Comparison of ENCODE assay signal across 12 cellular contexts in the genomic region with DNA sequence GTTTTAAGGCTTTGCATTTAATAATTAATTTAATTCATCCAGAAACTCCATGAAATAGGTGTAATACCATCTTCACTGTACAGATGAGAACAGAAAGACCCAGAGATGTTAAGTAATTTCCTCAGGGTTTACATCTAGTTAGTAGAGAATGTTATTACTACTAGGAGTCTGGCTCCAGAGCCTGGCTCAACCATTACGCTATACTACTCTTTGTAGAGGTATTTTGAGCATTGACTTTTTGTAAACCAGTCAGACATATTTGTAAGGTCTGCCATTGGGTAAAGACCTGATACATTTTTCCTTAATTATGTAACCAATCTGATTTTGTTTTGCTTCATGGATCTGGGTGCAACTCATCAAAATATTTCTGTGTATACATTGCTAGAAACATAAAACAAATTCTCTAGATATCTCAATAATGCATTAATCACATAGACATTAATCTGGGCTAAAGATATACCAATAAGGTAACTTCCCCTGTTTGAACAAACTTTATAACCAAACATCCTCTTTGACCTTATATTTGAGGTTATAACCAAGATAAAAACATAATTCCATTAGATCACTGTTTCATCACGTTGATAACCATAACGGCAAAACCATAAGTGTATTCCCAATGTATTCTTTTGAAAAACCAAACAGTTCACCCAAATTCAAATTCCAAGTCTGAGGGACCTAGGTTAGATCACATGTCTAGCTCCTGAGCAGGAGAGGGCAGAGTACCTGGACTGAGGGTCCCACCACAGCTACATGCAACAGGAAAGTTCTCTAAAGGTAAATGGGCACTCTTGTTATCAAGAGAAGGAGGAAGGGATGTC.
A peak's percentile ranks its signal among the peaks of the same experiment; 100 is the strongest.
DNase-seq lines count a peak whose midpoint lies in the region; ATAC-seq and TF ChIP-seq lines count a peak whose summit lies in the region.
"Had no signal": no experiment of that assay in that cellular context is flagged by ENCODE, and none has a peak within 500 bp of the region (broad histone marks: within the 10 kb centered on the region; RNA-seq: fewer than 3 reads in every experiment).

No MANE protein-coding gene starts in this region.

- H3K27me3 Mint-ChIP-seq in activated T-cell treated with anti-CD3 and anti-CD28 coated beads, Interleukin-2, amount 50 U/mL, for 72 hours (ENCODE audit: low read depth): peaks cover 50% of the 10 kb centered on the region
- H3K27me3 Mint-ChIP-seq in nephron progenitor cell (ENCODE audit: low read depth, poor library complexity): no peaks in the 10 kb centered on the region

- peaks cover 22% of the 10 kb centered on the region; the same call in 1 of the 2 replicates for H3K36me3 ChIP-seq in GM23248 (ENCODE audit: low read depth)

- peaks cover 2% of the 10 kb centered on the region; the same call in 1 of the 2 replicates for H3K79me2 ChIP-seq in GM23248 (ENCODE audit: insufficient read depth)

- no peaks in the 10 kb centered on the region for H3K27me3 ChIP-seq in GM23248 (replicated peaks; ENCODE audit: insufficient read depth)

- no peak for DNase-seq in activated T-cell treated with anti-CD3 and anti-CD28 coated beads, Interleukin-2, amount 50 U/mL, for 72 hours
- no peak for DNase-seq in activated T-cell treated with anti-CD3 and anti-CD28 coated beads, Interleukin-2, amount 50 U/mL, for 1 hour
- DNase-seq in GM23248 (no peak), G401 (ENCODE audit: low spot score) (no peak), NCI-H2107 treated with DMSO at 0.1 percent for 48 hours (lab: John Stamatoyannopoulos, UW; ENCODE audit: unreplicated experiment) (no peak), nephron progenitor cell (no peak)
- DNase-seq in stimulated activated CD4-positive, alpha-beta T cell treated with anti-CD3 and anti-CD28 coated beads, Interleukin-2, amount 100 ng/mL, for 24 hours: no peak
- DNase-seq: ACHN, caudate nucleus, NCI-H1694, right cardiac atrium had no signal

- 98 to 100% methylated on average over 3 of the region's 3 CpGs for WGBS in GM23248 (ENCODE audit: low coverage in 1 of 2, low lambda C conversion rate in 2 of 2, missing lambda C conversion rate in 2 of 2), 2 experiments

- H3K4me3 Mint-ChIP-seq in activated T-cell treated with anti-CD3 and anti-CD28 coated beads, Interleukin-2, amount 50 U/mL, for 72 hours: peak overlapping the region; percentile 9 to 49
- H3K4me3 Mint-ChIP-seq in nephron progenitor cell: no peak overlapping the region

- H3K9me3 ChIP-seq in GM23248 (ENCODE audit: low read depth): no peaks in the 10 kb centered on the region

- no peaks in the 10 kb centered on the region for H4K20me1 ChIP-seq in GM23248 (ENCODE audit: insufficient read depth)

- in situ Hi-C loops in GM23248 (cut with MboI): no loop called here
- in situ Hi-C loops in G401 (cut with HindIII; ENCODE audit: low sequenced_read_pairs): no loop called here

- no peak for TF ChIP-seq CTCF in nephron progenitor cell (IDR thresholded peaks at IDR 0.05)

- H3K36me3 Mint-ChIP-seq in activated T-cell treated with anti-CD3 and anti-CD28 coated beads, Interleukin-2, amount 50 U/mL, for 72 hours (ENCODE audit: insufficient read depth in 2 of 2): peaks cover 4 to 6% of the 10 kb centered on the region in 2 donors
- H3K36me3 Mint-ChIP-seq in nephron progenitor cell (ENCODE audit: low read depth): no peaks in the 10 kb centered on the region

- no peak overlapping the region for H3K4me3 ChIP-seq in GM23248

- peaks cover 12% of the 10 kb centered on the region for H3K4me1 ChIP-seq in GM23248 (ENCODE audit: insufficient read depth)

- peak; percentile 54 to 58 for ATAC-seq in activated T-cell treated with anti-CD3 and anti-CD28 coated beads, Interleukin-2, amount 50 U/mL, for 72 hours (replicated peaks in 1 of 2)
- ATAC-seq in HG03565 (IDR thresholded peaks at IDR 0.05; ENCODE audit: unreplicated experiment): peak; percentile 22
- ATAC-seq: right cardiac atrium had no signal

- no peak overlapping the region for H3K4me2 ChIP-seq in GM23248 (ENCODE audit: unreplicated experiment)

- peaks cover 40% of the 10 kb centered on the region for H3K4me1 Mint-ChIP-seq in activated T-cell treated with anti-CD3 and anti-CD28 coated beads, Interleukin-2, amount 50 U/mL, for 72 hours (ENCODE audit: low read depth)
- H3K4me1 Mint-ChIP-seq in nephron progenitor cell: no peaks in the 10 kb centered on the region

- H2AFZ ChIP-seq in GM23248: no peak overlapping the region

- H3K27ac ChIP-seq in GM23248: peak overlapping the region; percentile 22; the same call in 1 of the 2 replicates

- H3K9me3 Mint-ChIP-seq in activated T-cell treated with anti-CD3 and anti-CD28 coated beads, Interleukin-2, amount 50 U/mL, for 72 hours: peaks cover 2% of the 10 kb centered on the region in 2 donors
- H3K9me3 Mint-ChIP-seq in nephron progenitor cell: no peaks in the 10 kb centered on the region

- H3F3A ChIP-seq in GM23248 (ENCODE audit: insufficient read depth): peaks cover 2% of the 10 kb centered on the region

- no peak overlapping the region for H3K9ac ChIP-seq in GM23248

- no peaks in the 10 kb centered on the region for H3K9me2 ChIP-seq in GM23248 (ENCODE audit: insufficient read depth)

- peak overlapping the region; percentile 26 for H3K27ac Mint-ChIP-seq in activated T-cell treated with anti-CD3 and anti-CD28 coated beads, Interleukin-2, amount 50 U/mL, for 72 hours
- H3K27ac Mint-ChIP-seq in nephron progenitor cell: no peak overlapping the region
